Comparison of ENCODE assay signal across 12 cellular contexts in the genomic region with DNA sequence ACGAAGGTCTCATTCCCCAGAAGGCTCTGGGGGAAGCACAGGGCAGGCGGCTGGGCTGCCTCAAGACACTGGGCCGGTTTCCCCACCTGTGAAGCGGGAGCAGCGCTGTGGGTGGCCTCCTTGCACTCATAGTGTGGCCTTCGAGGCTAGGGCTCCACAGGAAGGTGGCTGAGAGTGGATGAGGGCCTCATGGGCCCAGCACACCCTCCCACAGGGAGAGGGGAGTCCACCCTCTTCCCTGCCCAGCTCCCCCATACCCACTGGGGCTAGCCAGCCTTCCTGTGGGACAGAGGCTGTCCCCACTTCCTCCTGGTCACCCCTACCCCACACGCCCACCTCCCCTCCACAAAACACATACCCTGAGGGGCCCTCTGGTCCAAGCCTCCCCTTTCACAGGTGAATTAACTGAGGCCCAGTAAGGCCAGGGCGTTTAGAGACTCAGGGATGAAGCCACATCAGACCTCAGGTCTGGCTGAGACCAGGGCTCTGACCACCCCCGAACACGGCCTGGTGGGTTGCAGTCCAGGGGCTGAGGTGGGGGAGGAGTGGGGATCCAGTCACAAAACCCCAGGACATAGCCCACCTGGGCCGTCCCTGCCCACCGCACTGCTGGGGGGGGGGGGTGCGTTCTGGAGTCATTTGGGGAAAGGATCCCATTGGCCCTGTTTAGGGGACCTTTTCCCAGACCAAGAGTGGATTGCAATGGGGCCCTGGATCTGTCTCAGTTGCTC. TPM values are rescaled to one million over a fixed set of nuclear protein-coding genes. Genes with fewer than 3 reads are reported as not detected.
DNase-seq lines count a peak whose midpoint lies in the region; ATAC-seq, FAIRE-seq and TF ChIP-seq lines count a peak whose summit lies in the region.
"Had no signal": no experiment of that assay in that cellular context is flagged by ENCODE, and none has a peak within 500 bp of the region (broad histone marks: within the 10 kb centered on the region; RNA-seq: fewer than 3 reads in every experiment).

No MANE protein-coding gene starts in this region.

- POLR2A ChIA-PET in activated CD4-positive, alpha-beta memory T cell treated with anti-CD3 and anti-CD28 coated beads, Interleukin-2, amount 10 ng/mL, durations not matched to agents 7 days and 5 days (lab: Charles Lee): no interaction called here
- POLR2A ChIA-PET in activated CD4-positive, alpha-beta memory T cell treated with anti-CD3 and anti-CD28 coated beads for 36 hours (lab: Charles Lee): no interaction called here
- POLR2A ChIA-PET in activated CD8-positive, alpha-beta T cell treated with anti-CD3 and anti-CD28 coated beads, Interleukin-2, amount 10 ng/mL, durations not matched to agents 7 days and 5 days (lab: Charles Lee): no interaction called here
- POLR2A ChIA-PET in HepG2 (lab: Yijun Ruan, JAX): interaction anchor here (1.1 to 1.5 kb wide), 4 partner anchors 15 to 57 kb away, joined by 4 to 8 read pairs (median 6); no protein-coding TSS in a partner anchor
- POLR2A ChIA-PET in GM10248 (lab: Yijun Ruan, JAX): no interaction called here

- peak overlapping the region; percentile 78 to 94 (median 88) for H3K4me3 ChIP-seq in HepG2 (replicated peaks in 1 of 3; ENCODE audit: insufficient read depth in 1 of 3, low read depth in 2 of 3, low read length in 3 of 3)
- H3K4me3 ChIP-seq: body of pancreas had no signal

- TF ChIP-seq CTCF in HepG2 (CRISPR knock-in tag; IDR thresholded peaks at IDR 0.05) (no peak), GM10248 (IDR thresholded peaks at IDR 0.05; ENCODE audit: control extremely low read depth, extremely low read depth, low read depth, missing control alignments) (no peak)

- no peaks in the 10 kb centered on the region for H3K9me3 Mint-ChIP-seq in activated CD4-positive, alpha-beta memory T cell treated with anti-CD3 and anti-CD28 coated beads, Interleukin-2, amount 10 ng/mL, durations not matched to agents 7 days and 5 days
- no peaks in the 10 kb centered on the region for H3K9me3 Mint-ChIP-seq in activated CD4-positive, alpha-beta memory T cell treated with anti-CD3 and anti-CD28 coated beads for 36 hours
- no peaks in the 10 kb centered on the region for H3K9me3 Mint-ChIP-seq in activated CD8-positive, alpha-beta T cell treated with anti-CD3 and anti-CD28 coated beads, Interleukin-2, amount 10 ng/mL, durations not matched to agents 7 days and 5 days (ENCODE audit: insufficient read depth)
- H3K9me3 Mint-ChIP-seq in stimulated activated naive B cell treated with anti-CD40 and anti-IgM and Interleukin-4, amounts not matched to agents 10 μg/mL and 1 μg/mL and 100 μg/mL, for 72 hours: peaks cover 3% of the 10 kb centered on the region in 2 donors

- H3K9ac ChIP-seq in HepG2 (ENCODE audit: insufficient read depth, low read depth, low read length): peak overlapping the region; percentile 89

- in situ Hi-C loops in HepG2 (cut with HindIII; ENCODE audit: extremely low pct_ligation_motif_present, low pct_unique_long_range_greater_than_20kb): no loop called here
- in situ Hi-C loops in ACHN (cut with HindIII; ENCODE audit: low pct_ligation_motif_present, low pct_unique_long_range_greater_than_20kb, low sequenced_read_pairs): no loop called here

- WGBS in HepG2 (ENCODE audit: low lambda C conversion rate): 64% methylated on average over 6 of the region's 13 CpGs

- peaks cover 26% of the 10 kb centered on the region for H3K79me2 ChIP-seq in HepG2 (ENCODE audit: insufficient read depth, low read length)

- no peaks in the 10 kb centered on the region for H4K20me1 ChIP-seq in HepG2 (ENCODE audit: insufficient read depth, low read length)

- ATAC-seq in activated CD8-positive, alpha-beta T cell treated with anti-CD3 and anti-CD28 coated beads, Interleukin-2, amount 10 ng/mL, durations not matched to agents 7 days and 5 days: no peak
- ATAC-seq in HepG2: no peak
- ATAC-seq in stimulated activated naive B cell treated with anti-CD40 and anti-IgM and Interleukin-4, amounts not matched to agents 10 μg/mL and 1 μg/mL and 100 μg/mL, for 72 hours (replicated peaks): no peak
- ATAC-seq: body of pancreas had no signal

- H3K27me3 Mint-ChIP-seq in activated CD4-positive, alpha-beta memory T cell treated with anti-CD3 and anti-CD28 coated beads, Interleukin-2, amount 10 ng/mL, durations not matched to agents 7 days and 5 days: peaks cover 28% of the 10 kb centered on the region
- peaks cover 28% of the 10 kb centered on the region for H3K27me3 Mint-ChIP-seq in activated CD4-positive, alpha-beta memory T cell treated with anti-CD3 and anti-CD28 coated beads for 36 hours
- peaks cover 30% of the 10 kb centered on the region for H3K27me3 Mint-ChIP-seq in activated CD8-positive, alpha-beta T cell treated with anti-CD3 and anti-CD28 coated beads, Interleukin-2, amount 10 ng/mL, durations not matched to agents 7 days and 5 days (ENCODE audit: low read depth)
- peaks cover 44 to 51% of the 10 kb centered on the region in 2 donors for H3K27me3 Mint-ChIP-seq in stimulated activated naive B cell treated with anti-CD40 and anti-IgM and Interleukin-4, amounts not matched to agents 10 μg/mL and 1 μg/mL and 100 μg/mL, for 72 hours

- peaks cover 17% of the 10 kb centered on the region for H3K4me1 Mint-ChIP-seq in activated CD4-positive, alpha-beta memory T cell treated with anti-CD3 and anti-CD28 coated beads, Interleukin-2, amount 10 ng/mL, durations not matched to agents 7 days and 5 days
- H3K4me1 Mint-ChIP-seq in activated CD4-positive, alpha-beta memory T cell treated with anti-CD3 and anti-CD28 coated beads for 36 hours (ENCODE audit: low read depth): peaks cover 4% of the 10 kb centered on the region
- peaks cover 10% of the 10 kb centered on the region for H3K4me1 Mint-ChIP-seq in activated CD8-positive, alpha-beta T cell treated with anti-CD3 and anti-CD28 coated beads, Interleukin-2, amount 10 ng/mL, durations not matched to agents 7 days and 5 days (ENCODE audit: low read depth)
- peaks cover 8 to 26% of the 10 kb centered on the region in 2 donors for H3K4me1 Mint-ChIP-seq in stimulated activated naive B cell treated with anti-CD40 and anti-IgM and Interleukin-4, amounts not matched to agents 10 μg/mL and 1 μg/mL and 100 μg/mL, for 72 hours

- CTCF ChIA-PET in activated CD4-positive, alpha-beta memory T cell treated with anti-CD3 and anti-CD28 coated beads, Interleukin-2, amount 10 ng/mL, durations not matched to agents 7 days and 5 days (lab: Charles Lee): interaction anchor here (1.4 kb wide), 1 partner anchor 61 kb away, joined by 4 read pairs; no protein-coding TSS in a partner anchor
- CTCF ChIA-PET in activated CD4-positive, alpha-beta memory T cell treated with anti-CD3 and anti-CD28 coated beads for 36 hours (lab: Charles Lee): interaction anchor here (0.9 kb wide), 1 partner anchor 53 kb away, joined by 3 read pairs; no protein-coding TSS in a partner anchor
- CTCF ChIA-PET in activated CD8-positive, alpha-beta T cell treated with anti-CD3 and anti-CD28 coated beads, Interleukin-2, amount 10 ng/mL, durations not matched to agents 7 days and 5 days (lab: Charles Lee): no interaction called here
- CTCF ChIA-PET in HepG2 (lab: Yijun Ruan, JAX; ENCODE audit: low intra/inter-chr PET ratio, low total read pairs) (no interaction called here), GM10248 (lab: Yijun Ruan, JAX) (no interaction called here)

- H3K4me3 Mint-ChIP-seq in activated CD4-positive, alpha-beta memory T cell treated with anti-CD3 and anti-CD28 coated beads, Interleukin-2, amount 10 ng/mL, durations not matched to agents 7 days and 5 days: peak overlapping the region; percentile 60
- no peak overlapping the region for H3K4me3 Mint-ChIP-seq in activated CD4-positive, alpha-beta memory T cell treated with anti-CD3 and anti-CD28 coated beads for 36 hours
- H3K4me3 Mint-ChIP-seq in activated CD8-positive, alpha-beta T cell treated with anti-CD3 and anti-CD28 coated beads, Interleukin-2, amount 10 ng/mL, durations not matched to agents 7 days and 5 days: peak overlapping the region; percentile 5
- H3K4me3 Mint-ChIP-seq in stimulated activated naive B cell treated with anti-CD40 and anti-IgM and Interleukin-4, amounts not matched to agents 10 μg/mL and 1 μg/mL and 100 μg/mL, for 72 hours: peak overlapping the region; percentile 57 to 69

- no peak overlapping the region for H2AFZ ChIP-seq in HepG2 (ENCODE audit: low read length)

- H3K27ac Mint-ChIP-seq in activated CD4-positive, alpha-beta memory T cell treated with anti-CD3 and anti-CD28 coated beads, Interleukin-2, amount 10 ng/mL, durations not matched to agents 7 days and 5 days: no peak overlapping the region
- no peak overlapping the region for H3K27ac Mint-ChIP-seq in activated CD4-positive, alpha-beta memory T cell treated with anti-CD3 and anti-CD28 coated beads for 36 hours
- H3K27ac Mint-ChIP-seq in activated CD8-positive, alpha-beta T cell treated with anti-CD3 and anti-CD28 coated beads, Interleukin-2, amount 10 ng/mL, durations not matched to agents 7 days and 5 days: no peak overlapping the region
- no peak overlapping the region for H3K27ac Mint-ChIP-seq in stimulated activated naive B cell treated with anti-CD40 and anti-IgM and Interleukin-4, amounts not matched to agents 10 μg/mL and 1 μg/mL and 100 μg/mL, for 72 hours

- no peak for DNase-seq in activated CD4-positive, alpha-beta memory T cell treated with anti-CD3 and anti-CD28 coated beads, Interleukin-2, amount 10 ng/mL, durations not matched to agents 7 days and 5 days
- no peak for DNase-seq in activated CD4-positive, alpha-beta memory T cell treated with anti-CD3 and anti-CD28 coated beads for 36 hours
- DNase-seq in activated CD8-positive, alpha-beta T cell treated with anti-CD3 and anti-CD28 coated beads, Interleukin-2, amount 10 ng/mL, durations not matched to agents 7 days and 5 days: no peak
- DNase-seq in HepG2 (ENCODE audit: low spot score): no peak
- no peak for DNase-seq in stimulated activated naive B cell treated with anti-CD40 and anti-IgM and Interleukin-4, amounts not matched to agents 10 μg/mL and 1 μg/mL and 100 μg/mL, for 72 hours
- no peak for DNase-seq in ACHN
- DNase-seq in DMS153 treated with DMSO at 0.1 percent for 48 hours (lab: John Stamatoyannopoulos, UW; ENCODE audit: unreplicated experiment): no peak
- no peak for DNase-seq in GM10248 (ENCODE audit: extremely low spot score)
- DNase-seq: BE2C, body of pancreas, NCI-H146 had no signal

- intact Hi-C loops in activated CD4-positive, alpha-beta memory T cell treated with anti-CD3 and anti-CD28 coated beads for 36 hours (cut with micrococcal nuclease): no loop called here
- intact Hi-C loops in HepG2 (cut with micrococcal nuclease; ENCODE audit: unreplicated experiment): loop anchor here (5.0 kb wide), 2 partner anchors 34 to 51 kb away; no protein-coding TSS in a partner anchor

- no TSS peak for BruUV-seq in HepG2 (replicated peaks; lab: Mats Ljungman, UMichigan)

- no peak for TF ChIP-seq RAD21 in HepG2 (CRISPR knock-in tag; IDR thresholded peaks at IDR 0.05)

- H3K4me2 ChIP-seq in HepG2 (ENCODE audit: low read depth, low read length): peak overlapping the region; percentile 87

- no peaks in the 10 kb centered on the region; a peak in 1 of 5 replicates for H3K27me3 ChIP-seq in HepG2 (ENCODE audit: control insufficient read depth in 1 of 2, insufficient read depth in 2 of 2, low read length in 2 of 2)

- no peak for TF ChIP-seq POLR2A in HepG2 (IDR thresholded peaks at IDR 0.05; ENCODE audit: insufficient read depth in 1 of 2, low read depth in 2 of 2, low read length in 2 of 2)

- H3K36me3 Mint-ChIP-seq in activated CD4-positive, alpha-beta memory T cell treated with anti-CD3 and anti-CD28 coated beads, Interleukin-2, amount 10 ng/mL, durations not matched to agents 7 days and 5 days (ENCODE audit: low read depth): peaks cover 8% of the 10 kb centered on the region
- peaks cover 10% of the 10 kb centered on the region for H3K36me3 Mint-ChIP-seq in activated CD4-positive, alpha-beta memory T cell treated with anti-CD3 and anti-CD28 coated beads for 36 hours
- H3K36me3 Mint-ChIP-seq in activated CD8-positive, alpha-beta T cell treated with anti-CD3 and anti-CD28 coated beads, Interleukin-2, amount 10 ng/mL, durations not matched to agents 7 days and 5 days (ENCODE audit: low read depth): peaks cover 14% of the 10 kb centered on the region
- peaks cover 1 to 12% of the 10 kb centered on the region in 2 donors for H3K36me3 Mint-ChIP-seq in stimulated activated naive B cell treated with anti-CD40 and anti-IgM and Interleukin-4, amounts not matched to agents 10 μg/mL and 1 μg/mL and 100 μg/mL, for 72 hours

- no peaks in the 10 kb centered on the region for H3K9me3 ChIP-seq in HepG2 (ENCODE audit: low read length)
- H3K9me3 ChIP-seq: BE2C, body of pancreas had no signal

- no peaks in the 10 kb centered on the region for H3K36me3 ChIP-seq in HepG2 (replicated peaks in 1 of 2; ENCODE audit: control insufficient read depth in 1 of 2, insufficient read depth in 2 of 2, low read length in 2 of 2)
- H3K36me3 ChIP-seq: BE2C had no signal

- H3K27ac ChIP-seq in HepG2 (ENCODE audit: extremely low read length, insufficient read depth, low read length): peak overlapping the region; percentile 91

- H3K4me1 ChIP-seq in HepG2 (ENCODE audit: insufficient read depth, low read length): peaks cover 81% of the 10 kb centered on the region
- H3K4me1 ChIP-seq: BE2C had no signal

- FAIRE-seq in HepG2 (lab: Jason Lieb, UNC): no peak

- TF ChIP-seq EP300 in HepG2 (IDR thresholded peaks at IDR 0.05; ENCODE audit: low read depth in 2 of 2, low read length in 2 of 2): no peak
- TF ChIP-seq EP300 in HepG2 (CRISPR knock-in tag; IDR thresholded peaks at IDR 0.05; ENCODE audit: borderline replicate concordance): no peak

RNA-seq across cellular contexts. Expression of a gene that starts 1.1 kb away (rescaled TPM):
- 1 to 10 TPM; 3.7 to 4.0 TPM for total RNA-seq in activated CD4-positive, alpha-beta memory T cell treated with anti-CD3 and anti-CD28 coated beads, Interleukin-2, amount 10 ng/mL, durations not matched to agents 7 days and 5 days
- under 1 TPM; 0.12 to 0.14 TPM for total RNA-seq in activated CD4-positive, alpha-beta memory T cell treated with anti-CD3 and anti-CD28 coated beads for 36 hours
- total RNA-seq in activated CD8-positive, alpha-beta T cell treated with anti-CD3 and anti-CD28 coated beads, Interleukin-2, amount 10 ng/mL, durations not matched to agents 7 days and 5 days: under 1 TPM; 0.29 to 0.61 TPM
- total RNA-seq in HepG2 (2016; rRNA removed; fragmentation: Illumina TruSeq; extraction: Trizol): 34.6 and 60.4 TPM in 2 replicates
- 15.6 and 16.8 TPM in 2 replicates for total RNA-seq in HepG2 (2016; cell fraction: cytosol; rRNA removed; fragmentation: Illumina TruSeq; extraction: Trizol; ENCODE audit: low read depth)
- 26.1 and 65.2 TPM in 2 replicates for total RNA-seq in HepG2 (2016; cell fraction: insoluble cytoplasmic fraction; rRNA removed; fragmentation: Illumina TruSeq; extraction: Trizol)
- 26.0 and 27.7 TPM in 2 replicates for total RNA-seq in HepG2 (2016; cell fraction: membrane; rRNA removed; fragmentation: Illumina TruSeq; extraction: Trizol)
- total RNA-seq in HepG2 (2016; cell fraction: nucleus; rRNA removed; fragmentation: Illumina TruSeq; extraction: Trizol): 86.6 and 113 TPM in 2 replicates
- polyA plus RNA-seq in HepG2 (2011; rRNA removed): 91.6 and 133 TPM in 2 replicates
- 71.6 and 76.1 TPM in 2 replicates for polyA plus RNA-seq in HepG2 (2011; cell fraction: cytosol; rRNA removed)
- 264 and 286 TPM in 2 replicates for polyA plus RNA-seq in HepG2 (2011; cell fraction: nucleus; rRNA removed)
- 157 and 182 TPM in 2 replicates for polyA plus RNA-seq in HepG2 (2012)
- polyA plus RNA-seq in HepG2 (2016; cell fraction: cytosol; fragmentation: Illumina TruSeq; extraction: Trizol; ENCODE audit: low read depth): 14.0 and 14.9 TPM in 2 replicates
- polyA plus RNA-seq in HepG2 (2016; cell fraction: insoluble cytoplasmic fraction; fragmentation: Illumina TruSeq; extraction: Trizol; ENCODE audit: low read depth): 44.3 and 62.9 TPM in 2 replicates
- polyA plus RNA-seq in HepG2 (2016; cell fraction: membrane; fragmentation: Illumina TruSeq; extraction: Trizol; ENCODE audit: low read depth): 31.7 and 35.7 TPM in 2 replicates
- polyA plus RNA-seq in HepG2 (2016; cell fraction: nucleus; fragmentation: Illumina TruSeq; extraction: Trizol; ENCODE audit: insufficient read depth, low read depth): 327 and 338 TPM in 2 replicates
- 0.07 and 103 TPM in 2 replicates for polyA minus RNA-seq in HepG2 (2011; rRNA and poly(A)+ RNA removed; ENCODE audit: low replicate concordance)
- polyA minus RNA-seq in HepG2 (2011; cell fraction: cytosol; rRNA and poly(A)+ RNA removed): 60.8 and 79.8 TPM in 2 replicates
- polyA minus RNA-seq in HepG2 (2011; cell fraction: nucleus; rRNA and poly(A)+ RNA removed): 44.8 and 60.0 TPM in 2 replicates

RNA-seq across cellular contexts. Expression of a gene that starts 37.4 kb away (rescaled TPM):
- total RNA-seq in activated CD4-positive, alpha-beta memory T cell treated with anti-CD3 and anti-CD28 coated beads, Interleukin-2, amount 10 ng/mL, durations not matched to agents 7 days and 5 days: not detected
- not detected for total RNA-seq in activated CD4-positive, alpha-beta memory T cell treated with anti-CD3 and anti-CD28 coated beads for 36 hours
- total RNA-seq in activated CD8-positive, alpha-beta T cell treated with anti-CD3 and anti-CD28 coated beads, Interleukin-2, amount 10 ng/mL, durations not matched to agents 7 days and 5 days: not detected
- not detected in 2 replicates for total RNA-seq in HepG2 (2016; rRNA removed; fragmentation: Illumina TruSeq; extraction: Trizol)
- not detected in 2 replicates for total RNA-seq in HepG2 (2016; cell fraction: cytosol; rRNA removed; fragmentation: Illumina TruSeq; extraction: Trizol; ENCODE audit: low read depth)
- total RNA-seq in HepG2 (2016; cell fraction: insoluble cytoplasmic fraction; rRNA removed; fragmentation: Illumina TruSeq; extraction: Trizol): 0.13 TPM in 1 of 2 replicates, not detected in the other
- not detected in 2 replicates for total RNA-seq in HepG2 (2016; cell fraction: membrane; rRNA removed; fragmentation: Illumina TruSeq; extraction: Trizol)
- total RNA-seq in HepG2 (2016; cell fraction: nucleus; rRNA removed; fragmentation: Illumina TruSeq; extraction: Trizol): not detected in 2 replicates
- not detected in 2 replicates for polyA plus RNA-seq in HepG2 (2011; rRNA removed)
- not detected in 2 replicates for polyA plus RNA-seq in HepG2 (2011; cell fraction: cytosol; rRNA removed)
- not detected in 2 replicates for polyA plus RNA-seq in HepG2 (2011; cell fraction: nucleus; rRNA removed)
- not detected in 2 replicates for polyA plus RNA-seq in HepG2 (2012)
- polyA plus RNA-seq in HepG2 (2016; cell fraction: cytosol; fragmentation: Illumina TruSeq; extraction: Trizol; ENCODE audit: low read depth): not detected in 2 replicates
- polyA plus RNA-seq in HepG2 (2016; cell fraction: insoluble cytoplasmic fraction; fragmentation: Illumina TruSeq; extraction: Trizol; ENCODE audit: low read depth): not detected in 2 replicates
- polyA plus RNA-seq in HepG2 (2016; cell fraction: membrane; fragmentation: Illumina TruSeq; extraction: Trizol; ENCODE audit: low read depth): not detected in 2 replicates
- polyA plus RNA-seq in HepG2 (2016; cell fraction: nucleus; fragmentation: Illumina TruSeq; extraction: Trizol; ENCODE audit: insufficient read depth, low read depth): not detected in 2 replicates
- polyA minus RNA-seq in HepG2 (2011; rRNA and poly(A)+ RNA removed; ENCODE audit: low replicate concordance): not detected in 2 replicates
- not detected in 2 replicates for polyA minus RNA-seq in HepG2 (2011; cell fraction: cytosol; rRNA and poly(A)+ RNA removed)
- polyA minus RNA-seq in HepG2 (2011; cell fraction: nucleus; rRNA and poly(A)+ RNA removed): not detected in 2 replicates
- total RNA-seq: T-helper 2 cell treated with Interferon-gamma antibody and Interleukin-4, amounts not matched to agents 100 ng/mL and 5 ng/mL, for 36 hours had no signal

Comparison
In these comparisons a context has a peak if more than half of its experiments do, and no peak if none do; other contexts are left out.
1. CTCF ChIA-PET loops: an anchor here in activated CD4-positive, alpha-beta memory T cell treated with anti-CD3 and anti-CD28 coated beads, Interleukin-2, amount 10 ng/mL, durations not matched to agents 7 days and 5 days (1.4 kb wide) and activated CD4-positive, alpha-beta memory T cell treated with anti-CD3 and anti-CD28 coated beads for 36 hours (0.9 kb wide); none called in activated CD8-positive, alpha-beta T cell treated with anti-CD3 and anti-CD28 coated beads, Interleukin-2, amount 10 ng/mL, durations not matched to agents 7 days and 5 days, HepG2 and GM10248.